ENCODE assay signal across 21 cellular contexts in the genomic region with DNA sequence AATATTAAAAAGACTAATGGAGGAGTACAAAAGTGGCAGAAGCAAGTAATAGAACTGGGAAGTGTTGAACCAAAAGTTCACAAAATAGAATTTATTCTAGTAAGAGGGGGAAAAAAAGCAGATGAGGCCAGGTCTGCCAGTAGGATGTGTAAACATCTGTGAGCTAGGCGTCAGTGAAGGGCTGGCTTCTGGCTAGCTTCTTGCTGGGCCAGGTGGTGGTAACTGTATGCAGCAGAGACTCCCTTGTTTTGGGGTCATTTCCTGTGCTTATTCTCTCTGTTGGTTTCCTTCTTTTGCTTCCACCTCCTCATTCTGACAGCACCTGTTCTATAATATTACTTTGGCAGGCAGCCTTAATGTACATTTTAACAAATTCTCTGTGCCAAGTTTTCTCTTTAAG.
DNase-seq lines count a peak whose midpoint lies in the region; ATAC-seq and TF ChIP-seq lines count a peak whose summit lies in the region.
"Had no signal": no experiment of that assay in that cellular context is flagged by ENCODE, and none has a peak within 500 bp of the region (broad histone marks: within the 10 kb centered on the region; RNA-seq: fewer than 3 reads in every experiment).

No MANE protein-coding gene starts in this region.

- peak; percentile 94 for DNase-seq in NCI-H1105 (lab: John Stamatoyannopoulos, UW)
- DNase-seq in NCI-H1105 treated with DMSO at 0.1 percent for 48 hours (lab: John Stamatoyannopoulos, UW): no peak
- DNase-seq in NCI-H2081 (lab: John Stamatoyannopoulos, UW): peak; percentile 94 to 100
- peak; percentile 36 for DNase-seq in SHP77 treated with DMSO at 0.1 percent for 48 hours (lab: John Stamatoyannopoulos, UW)
- peak in 1 of 3 donors; percentile 2 for DNase-seq in mucosa of descending colon
- no peak for DNase-seq in lower leg skin (ENCODE audit: low spot score in 2 of 2)
- no peak for DNase-seq in HUDEP-2 (lab: John Stamatoyannopoulos, UW; ENCODE audit: unreplicated experiment in 76 of 76)
- DNase-seq: activated CD4-positive, alpha-beta T cell treated with anti-CD3 and anti-CD28 coated beads for 48 hours; activated CD8-positive, alpha-beta memory T cell treated with anti-CD3 and anti-CD28 coated beads, Interleukin-2, amount 50 U/mL, for 4 hours; activated gamma-delta T cell treated with Interleukin-2 at 50 U/mL for 16 hours; amygdala; DMS79; effector memory CD4-positive, alpha-beta T cell; heart right ventricle; midbrain; NCI-H2227 treated with DMSO at 0.1 percent for 48 hours; OCI-M1 had no signal

- intact Hi-C loops in mucosa of descending colon (cut with DNase I, micrococcal nuclease): no loop called here
- intact Hi-C loops in lower leg skin (cut with DNase I; ENCODE audit: low total_unique reads): no loop called here

- H3K4me3 ChIP-seq in mucosa of descending colon (no peak overlapping the region), lower leg skin (ENCODE audit: low read depth, poor library complexity, severe bottlenecking) (no peak overlapping the region)
- H3K4me3 ChIP-seq: BLaER1 treated with 17β-estradiol and CSF1 and Interleukin-3, amounts not matched to agents 10 nM and 100 nM; heart right ventricle; SJSA1 had no signal

- no peak for TF ChIP-seq POLR2A in lower leg skin (IDR thresholded peaks at IDR 0.05)

- H3K9me3 ChIP-seq in mucosa of descending colon: no peaks in the 10 kb centered on the region
- H3K9me3 ChIP-seq: BLaER1 treated with 17β-estradiol and CSF1 and Interleukin-3, amounts not matched to agents 10 nM and 100 nM; heart right ventricle; neutrophil; SJSA1 had no signal

- TF ChIP-seq CTCF in mucosa of descending colon (IDR thresholded peaks at IDR 0.05) (no peak), lower leg skin (IDR thresholded peaks at IDR 0.05) (no peak)

- WGBS in lower leg skin, 2 donors: 44 to 58% methylated on average over 1 of the region's 1 CpG

- H3K4me1 ChIP-seq in mucosa of descending colon (ENCODE audit: low read depth): no peaks in the 10 kb centered on the region
- H3K4me1 ChIP-seq: heart right ventricle, SJSA1 had no signal

- no peaks in the 10 kb centered on the region for H3K36me3 ChIP-seq in mucosa of descending colon (ENCODE audit: low read depth)
- H3K36me3 ChIP-seq: BLaER1 treated with 17β-estradiol and CSF1 and Interleukin-3, amounts not matched to agents 10 nM and 100 nM; heart right ventricle; neutrophil; SJSA1 had no signal

- peak; percentile 50 for ATAC-seq in mucosa of descending colon
- ATAC-seq in GM18907 (IDR thresholded peaks at IDR 0.05; ENCODE audit: unreplicated experiment): no peak
- ATAC-seq: heart right ventricle had no signal

Comparison
In these comparisons a context has a peak if more than half of its experiments do, and no peak if none do; other contexts are left out.
1. DNase-seq: peak in NCI-H1105 (single experiment), NCI-H2081 (2 of 2) and SHP77 treated with DMSO at 0.1 percent for 48 hours (single experiment); none in NCI-H1105 treated with DMSO at 0.1 percent for 48 hours (single experiment), lower leg skin (0 of 2) and HUDEP-2 (0 of 76).